In the genomic region with DNA sequence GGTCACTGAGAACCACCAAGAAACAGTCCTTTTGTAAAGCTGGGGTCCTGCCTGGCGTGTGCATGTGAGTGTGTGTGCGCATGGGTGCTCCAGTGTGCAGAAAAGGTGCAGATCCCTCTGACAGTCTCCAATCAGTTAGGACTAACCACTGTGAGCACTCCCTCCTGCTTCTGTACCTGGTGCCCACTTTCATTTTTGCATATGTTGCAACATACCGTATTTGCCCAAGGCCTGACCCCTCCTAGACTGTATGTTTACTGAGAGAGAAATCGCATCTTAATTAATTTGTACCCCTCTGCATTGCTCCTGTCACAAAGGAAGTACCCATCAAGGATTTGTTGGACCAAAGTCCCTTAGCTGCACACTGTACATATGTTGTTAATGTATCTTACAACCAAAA, we compare ENCODE assay signal across 1 cellular context.
TF ChIP-seq lines count a peak whose summit lies in the region.

No MANE protein-coding gene starts in this region.

TF ChIP-seq in GM23338, 12 proteins besides CTCF, POLR2A, EP300 and RAD21 (continued from another document):
- TF ChIP-seq, protein P1, sequence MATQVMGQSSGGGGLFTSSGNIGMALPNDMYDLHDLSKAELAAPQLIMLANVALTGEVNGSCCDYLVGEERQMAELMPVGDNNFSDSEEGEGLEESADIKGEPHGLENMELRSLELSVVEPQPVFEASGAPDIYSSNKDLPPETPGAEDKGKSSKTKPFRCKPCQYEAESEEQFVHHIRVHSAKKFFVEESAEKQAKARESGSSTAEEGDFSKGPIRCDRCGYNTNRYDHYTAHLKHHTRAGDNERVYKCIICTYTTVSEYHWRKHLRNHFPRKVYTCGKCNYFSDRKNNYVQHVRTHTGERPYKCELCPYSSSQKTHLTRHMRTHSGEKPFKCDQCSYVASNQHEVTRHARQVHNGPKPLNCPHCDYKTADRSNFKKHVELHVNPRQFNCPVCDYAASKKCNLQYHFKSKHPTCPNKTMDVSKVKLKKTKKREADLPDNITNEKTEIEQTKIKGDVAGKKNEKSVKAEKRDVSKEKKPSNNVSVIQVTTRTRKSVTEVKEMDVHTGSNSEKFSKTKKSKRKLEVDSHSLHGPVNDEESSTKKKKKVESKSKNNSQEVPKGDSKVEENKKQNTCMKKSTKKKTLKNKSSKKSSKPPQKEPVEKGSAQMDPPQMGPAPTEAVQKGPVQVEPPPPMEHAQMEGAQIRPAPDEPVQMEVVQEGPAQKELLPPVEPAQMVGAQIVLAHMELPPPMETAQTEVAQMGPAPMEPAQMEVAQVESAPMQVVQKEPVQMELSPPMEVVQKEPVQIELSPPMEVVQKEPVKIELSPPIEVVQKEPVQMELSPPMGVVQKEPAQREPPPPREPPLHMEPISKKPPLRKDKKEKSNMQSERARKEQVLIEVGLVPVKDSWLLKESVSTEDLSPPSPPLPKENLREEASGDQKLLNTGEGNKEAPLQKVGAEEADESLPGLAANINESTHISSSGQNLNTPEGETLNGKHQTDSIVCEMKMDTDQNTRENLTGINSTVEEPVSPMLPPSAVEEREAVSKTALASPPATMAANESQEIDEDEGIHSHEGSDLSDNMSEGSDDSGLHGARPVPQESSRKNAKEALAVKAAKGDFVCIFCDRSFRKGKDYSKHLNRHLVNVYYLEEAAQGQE (IDR thresholded peaks at IDR 0.05; ENCODE audit: unreplicated experiment): no peak
